ENCODE assay signal across 32 cellular contexts in the genomic region with DNA sequence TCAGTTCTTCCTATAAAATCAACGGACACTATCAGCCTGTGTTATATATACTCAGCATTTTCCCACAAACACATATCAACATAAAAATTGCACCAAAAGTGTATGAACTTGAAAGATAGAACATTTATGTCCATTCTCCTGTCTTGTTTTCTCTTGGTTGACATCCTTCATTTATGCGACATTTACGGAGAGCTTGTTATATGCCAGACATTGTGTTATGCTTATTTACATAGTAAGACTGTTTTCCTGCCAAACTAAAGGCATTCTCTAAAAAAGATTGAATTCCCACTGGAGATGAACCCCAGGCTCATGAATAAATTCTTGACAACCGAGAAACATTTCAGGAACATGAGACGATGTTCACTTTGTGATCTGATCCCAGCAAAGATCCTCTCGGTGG.
"Had no signal": no experiment of that assay in that cellular context is flagged by ENCODE, and none has a peak within 500 bp of the region (broad histone marks: within the 10 kb centered on the region; RNA-seq: fewer than 3 reads in every experiment).

No MANE protein-coding gene starts in this region.

- FAIRE-seq: astrocyte, bronchial epithelial cell had no signal

- DNase-seq: activated effector memory CD4-positive, alpha-beta T cell treated with anti-CD3 and anti-CD28 coated beads, Interleukin-2, amount 50 U/mL, for 16 hours; activated effector memory CD4-positive, alpha-beta T cell treated with Interleukin-2 at 50 U/mL for 16 hours; activated gamma-delta T cell; activated gamma-delta T cell treated with Interleukin-2 at 50 U/mL for 16 hours; activated naive CD4-positive, alpha-beta T cell; activated naive CD4-positive, alpha-beta T cell treated with anti-CD3 and anti-CD28 coated beads for 36 hours; activated naive CD4-positive, alpha-beta T cell treated with anti-CD3 and anti-CD28 coated beads, Interleukin-2, amount 10 ng/mL, durations not matched to agents 7 days and 5 days; activated naive CD4-positive, alpha-beta T cell treated with anti-CD3 and anti-CD28 coated beads, Interleukin-2, amount 50 U/mL, for 16 hours; activated naive CD4-positive, alpha-beta T cell treated with Interleukin-2 at 50 U/mL for 16 hours; activated naive CD8-positive, alpha-beta T cell treated with anti-CD3 and anti-CD28 coated beads for 36 hours; activated naive CD8-positive, alpha-beta T cell treated with anti-CD3 and anti-CD28 coated beads, Interleukin-2, amount 10 ng/mL, durations not matched to agents 7 days and 5 days; activated naive CD8-positive, alpha-beta T cell treated with anti-CD3 and anti-CD28 coated beads, Interleukin-2, amount 50 U/mL, for 24 hours; activated T-cell treated with anti-CD3 and anti-CD28 coated beads, Interleukin-2, amount 50 U/mL, for 1 hour; activated T-cell treated with anti-CD3 and anti-CD28 coated beads, Interleukin-2, amount 50 U/mL, for 24 hours; activated T-cell treated with anti-CD3 and anti-CD28 coated beads, Interleukin-2, amount 50 U/mL, for 4 hours; activated T-cell treated with anti-CD3 and anti-CD28 coated beads, Interleukin-2, amount 50 U/mL, for 48 hours; activated T-cell treated with anti-CD3 and anti-CD28 coated beads, Interleukin-2, amount 50 U/mL, for 72 hours; adrenal gland; amniotic stem cell; amygdala; anterior cingulate cortex; aorta; body of pancreas; brain microvascular endothelial cell; caudate nucleus; central memory CD4-positive, alpha-beta T cell; cerebellar nuclear complex had no signal

- H3K27ac ChIP-seq: adrenal gland, ascending aorta, body of pancreas, brain microvascular endothelial cell, breast epithelium, cardiac muscle cell had no signal

- H3K36me3 ChIP-seq: adrenal gland, ascending aorta, brain microvascular endothelial cell, breast epithelium, cardiac muscle cell had no signal

- H3K4me3 ChIP-seq: adrenal gland, ascending aorta, body of pancreas, breast epithelium, cardiac muscle cell had no signal

- H3K27me3 ChIP-seq: ascending aorta, body of pancreas, brain microvascular endothelial cell, breast epithelium, cardiac muscle cell had no signal

- H3K9me3 ChIP-seq: adrenal gland, ascending aorta, body of pancreas, breast epithelium had no signal
